Comparison of ENCODE assay signal across 1 cellular context in the genomic region with DNA sequence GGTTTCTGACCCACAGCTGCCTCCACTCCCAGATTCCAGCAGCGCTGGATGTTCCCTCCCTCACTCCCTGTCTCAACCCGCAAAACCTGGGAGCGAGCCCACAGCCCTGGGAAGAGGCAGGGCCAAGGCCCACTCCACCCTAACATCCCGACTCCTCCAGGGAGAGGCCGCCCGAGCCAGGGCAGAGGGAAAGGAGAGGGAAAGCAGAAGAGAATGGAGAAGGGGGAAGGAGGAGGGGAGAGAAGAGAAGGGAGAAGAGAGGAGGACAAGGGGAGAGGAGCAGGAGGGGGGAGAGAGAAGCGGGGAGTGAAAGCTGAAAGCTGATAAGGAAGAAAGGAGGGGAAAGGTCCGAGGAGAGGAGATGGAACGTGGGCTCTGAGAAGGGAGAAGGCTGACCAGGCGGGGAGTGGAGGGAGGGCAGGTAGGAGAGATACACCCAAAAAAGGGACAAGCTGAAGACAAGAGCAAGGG.
TF ChIP-seq lines count a peak whose summit lies in the region.

No MANE protein-coding gene starts in this region.

TF ChIP-seq in HCT116, 20 proteins besides CTCF, POLR2A, EP300 and RAD21 (continued from another document):
- TF ChIP-seq, protein P1, sequence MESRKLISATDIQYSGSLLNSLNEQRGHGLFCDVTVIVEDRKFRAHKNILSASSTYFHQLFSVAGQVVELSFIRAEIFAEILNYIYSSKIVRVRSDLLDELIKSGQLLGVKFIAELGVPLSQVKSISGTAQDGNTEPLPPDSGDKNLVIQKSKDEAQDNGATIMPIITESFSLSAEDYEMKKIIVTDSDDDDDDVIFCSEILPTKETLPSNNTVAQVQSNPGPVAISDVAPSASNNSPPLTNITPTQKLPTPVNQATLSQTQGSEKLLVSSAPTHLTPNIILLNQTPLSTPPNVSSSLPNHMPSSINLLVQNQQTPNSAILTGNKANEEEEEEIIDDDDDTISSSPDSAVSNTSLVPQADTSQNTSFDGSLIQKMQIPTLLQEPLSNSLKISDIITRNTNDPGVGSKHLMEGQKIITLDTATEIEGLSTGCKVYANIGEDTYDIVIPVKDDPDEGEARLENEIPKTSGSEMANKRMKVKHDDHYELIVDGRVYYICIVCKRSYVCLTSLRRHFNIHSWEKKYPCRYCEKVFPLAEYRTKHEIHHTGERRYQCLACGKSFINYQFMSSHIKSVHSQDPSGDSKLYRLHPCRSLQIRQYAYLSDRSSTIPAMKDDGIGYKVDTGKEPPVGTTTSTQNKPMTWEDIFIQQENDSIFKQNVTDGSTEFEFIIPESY (IDR thresholded peaks at IDR 0.05; ENCODE audit: extremely low read depth, insufficient replicate concordance, low read length): no peak
- TF ChIP-seq TCF7L2 (IDR thresholded peaks at IDR 0.05; ENCODE audit: borderline replicate concordance, extremely low read depth, insufficient read depth, insufficient read length): no peak
